Comparison of ENCODE assay signal across 8 cellular contexts in the genomic region with DNA sequence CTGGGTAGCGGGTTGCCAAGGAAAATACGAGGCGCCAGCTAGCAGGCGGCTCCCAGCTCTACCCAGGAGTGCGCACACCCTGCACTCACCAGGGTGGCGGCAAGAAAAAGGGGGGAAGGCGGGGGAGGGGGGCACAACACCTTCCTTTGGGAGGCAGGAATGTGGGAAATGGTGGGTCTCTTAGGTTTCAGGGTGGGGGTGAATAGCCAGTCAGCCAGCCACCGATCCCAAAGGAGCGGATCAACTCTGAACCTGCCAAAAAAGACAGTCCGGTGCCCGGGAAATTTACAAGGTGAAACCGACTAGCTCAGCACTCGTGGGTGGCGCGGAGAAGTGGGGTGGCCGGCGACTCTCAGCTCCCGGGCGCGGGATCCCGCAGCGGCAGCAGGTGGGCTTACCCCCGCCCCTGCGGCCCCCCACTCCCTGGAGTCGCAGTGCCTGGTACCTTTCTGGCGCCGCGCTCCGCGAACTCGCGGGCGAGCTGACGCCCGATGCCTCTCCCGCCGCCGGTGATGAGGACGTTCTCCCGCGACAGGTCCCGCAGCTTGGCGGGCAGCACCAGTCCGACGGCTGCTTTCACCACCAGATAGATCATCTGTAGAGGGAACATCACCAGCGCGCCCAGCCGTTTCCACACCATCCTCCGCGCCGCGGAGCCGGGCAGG.
A peak's percentile ranks its signal among the peaks of the same experiment; 100 is the strongest.
DNase-seq lines count a peak whose midpoint lies in the region; ATAC-seq and TF ChIP-seq lines count a peak whose summit lies in the region.

No MANE protein-coding gene starts in this region.

- H3K4me3 ChIP-seq in epithelial cell of esophagus (ENCODE audit: low read length) = peak overlapping the region; percentile 74

- H3K9me3 Mint-ChIP-seq in nephron = no peaks in the 10 kb centered on the region

- no peak for ATAC-seq in GM21367 (IDR thresholded peaks at IDR 0.05; ENCODE audit: unreplicated experiment)

- peak; percentile 39 for DNase-seq in NCI-H345 (lab: John Stamatoyannopoulos, UW)
- no peak for DNase-seq in NCI-H345 treated with DMSO at 0.1 percent for 48 hours (lab: John Stamatoyannopoulos, UW; ENCODE audit: unreplicated experiment)
- peak; percentile 43 to 48 for DNase-seq in activated CD4-positive, alpha-beta T cell treated with anti-CD3 and anti-CD28 coated beads, Interleukin-2, amount 50 U/mL, for 48 hours
- DNase-seq in epithelial cell of esophagus (ENCODE audit: low read depth) = peak; percentile 50
- DNase-seq in NCI-H526 treated with DMSO at 0.1 percent for 48 hours (lab: John Stamatoyannopoulos, UW) = no peak
- DNase-seq in NCI-H128 (lab: John Stamatoyannopoulos, UW; ENCODE audit: unreplicated experiment) = no peak

- H3K27ac Mint-ChIP-seq in nephron = peak overlapping the region; percentile 96 to 100 (median 99)

- no peak for TF ChIP-seq CTCF in epithelial cell of esophagus (IDR thresholded peaks at IDR 0.05; ENCODE audit: insufficient read depth, low read depth, low read length, missing control alignments)
- TF ChIP-seq CTCF in nephron (IDR thresholded peaks at IDR 0.05; ENCODE audit: unreplicated experiment in 3 of 3) = no peak

- peaks cover 30% of the 10 kb centered on the region for H3K36me3 Mint-ChIP-seq in nephron (ENCODE audit: low read depth)

- H3K4me1 Mint-ChIP-seq in nephron = peaks cover 59% of the 10 kb centered on the region

- peak overlapping the region; percentile 98 to 100 (median 99) for H3K4me3 Mint-ChIP-seq in nephron

- H3K27me3 Mint-ChIP-seq in nephron (ENCODE audit: low read depth) = no peaks in the 10 kb centered on the region

Comparison
In these comparisons a context has a peak if more than half of its experiments do, and no peak if none do; other contexts are left out.
1. DNase-seq: peak in NCI-H345 (single experiment), activated CD4-positive, alpha-beta T cell treated with anti-CD3 and anti-CD28 coated beads, Interleukin-2, amount 50 U/mL, for 48 hours (2 of 2) and epithelial cell of esophagus (single experiment); none in NCI-H345 treated with DMSO at 0.1 percent for 48 hours (single experiment), NCI-H526 treated with DMSO at 0.1 percent for 48 hours (single experiment) and NCI-H128 (single experiment).